ENCODE assay signal across 8 cellular contexts in the genomic region with DNA sequence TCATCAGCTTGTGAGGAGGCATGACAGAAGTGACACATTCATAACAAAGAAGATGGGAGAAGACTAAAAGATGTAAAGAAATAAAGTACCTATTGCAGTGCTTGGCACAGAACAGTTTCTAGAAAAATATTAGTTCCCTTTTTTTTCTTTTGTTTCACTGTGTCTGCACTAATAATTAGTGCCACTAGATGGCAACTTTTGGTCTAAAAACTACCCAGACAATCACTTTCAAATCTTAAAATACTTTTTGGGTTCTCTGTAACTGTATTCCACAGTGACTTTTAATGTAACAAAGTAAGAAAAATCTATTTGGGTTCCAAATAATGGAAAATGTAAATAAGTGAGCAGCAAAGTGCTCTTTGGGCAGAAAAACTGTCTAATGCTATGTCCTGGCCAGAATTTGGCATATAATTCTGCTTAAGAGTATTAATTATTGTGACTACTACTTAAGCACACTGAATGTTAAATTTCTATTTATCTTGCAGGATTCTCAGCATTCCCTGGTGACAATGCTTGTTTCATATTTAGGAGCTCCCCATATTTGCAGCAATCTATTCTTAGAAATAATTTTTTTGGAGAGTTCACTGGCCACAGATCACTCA.
DNase-seq lines count a peak whose midpoint lies in the region; ATAC-seq, FAIRE-seq and TF ChIP-seq lines count a peak whose summit lies in the region.

No MANE protein-coding gene starts in this region.

- TF ChIP-seq CTCF in left ventricle myocardium inferior (IDR thresholded peaks at IDR 0.05; ENCODE audit: borderline replicate concordance) (peak; percentile 82), Peyer's patch (IDR thresholded peaks at IDR 0.05) (peak; percentile 60 to 94 (median 74)), endothelial cell of umbilical vein (IDR thresholded peaks at IDR 0.05; ENCODE audit: extremely low read depth in 1 of 2, insufficient read depth in 1 of 2, low read depth in 1 of 2, low read length in 2 of 2) (peak; percentile 42 to 53), neutrophil (IDR thresholded peaks at IDR 0.05) (peak; percentile 56)

- intact Hi-C loops in left ventricle myocardium inferior (cut with micrococcal nuclease) (no loop called here), left ventricle myocardium superior (cut with micrococcal nuclease) (no loop called here), endothelial cell of umbilical vein (cut with micrococcal nuclease) (loop anchor here (1.0 kb wide), 3 partner anchors 16 to 176 kb away; no protein-coding TSS in a partner anchor)

- CTCF ChIA-PET in endothelial cell of umbilical vein (lab: Charles Lee): interaction anchor here (0.6 to 4.9 kb wide), 19 partner anchors 9 to 178 kb away, joined by 3 to 43 read pairs (median 4); no protein-coding TSS in a partner anchor

- dilution Hi-C loops in endothelial cell of umbilical vein (cut with MboI; ENCODE audit: extremely low pct_ligation_motif_present, low sequenced_read_pairs): no loop called here

- H3K4me2 ChIP-seq in endothelial cell of umbilical vein (ENCODE audit: insufficient read depth, low read length): no peak overlapping the region

- H3K27ac ChIP-seq in left ventricle myocardium inferior (replicated peaks): no peak overlapping the region
- H3K27ac ChIP-seq in Peyer's patch: no peak overlapping the region
- H3K27ac ChIP-seq in endothelial cell of umbilical vein (ENCODE audit: insufficient read depth, low read depth, low read length): no peak overlapping the region
- no peak overlapping the region for H3K27ac ChIP-seq in neutrophil

- TF ChIP-seq POLR2A in Peyer's patch (IDR thresholded peaks at IDR 0.05) (no peak), endothelial cell of umbilical vein (IDR thresholded peaks at IDR 0.05; ENCODE audit: low read depth, low read length) (no peak)

- H3K27me3 ChIP-seq in left ventricle myocardium inferior (ENCODE audit: low read depth) (no peaks in the 10 kb centered on the region), Peyer's patch (no peaks in the 10 kb centered on the region), endothelial cell of umbilical vein (ENCODE audit: control insufficient read depth in 2 of 2, insufficient read depth in 2 of 2, low read length in 2 of 2) (peaks cover 0 to 1% of the 10 kb centered on the region in 2 experiments), neutrophil (peaks cover 6% of the 10 kb centered on the region)

- DNase-seq in left ventricle myocardium inferior (no peak), left ventricle myocardium superior (no peak), Peyer's patch (no peak), endothelial cell of umbilical vein (ENCODE audit: low read depth, low spot score) (peak; percentile 76), HuH-7 (ENCODE audit: low spot score) (no peak)
- DNase-seq in NK-92 treated with Interleukin-12 subunit alpha and Interleukin-12 subunit beta, amount 100 ng/mL, for 24 hours (lab: John Stamatoyannopoulos, UW): no peak

- H3K4me3 ChIP-seq in left ventricle myocardium inferior: no peak overlapping the region
- no peak overlapping the region for H3K4me3 ChIP-seq in Peyer's patch
- H3K4me3 ChIP-seq in endothelial cell of umbilical vein (replicated peaks in 1 of 3; ENCODE audit: insufficient read depth in 1 of 3, low read depth in 1 of 3, low read length in 3 of 3): no peak overlapping the region
- H3K4me3 ChIP-seq in neutrophil (ENCODE audit: low read depth in 1 of 2, low read length in 1 of 2): no peak overlapping the region

- H3K79me2 ChIP-seq in endothelial cell of umbilical vein (ENCODE audit: control insufficient read depth, insufficient read depth, low read length): no peaks in the 10 kb centered on the region

- H3K4me1 ChIP-seq in left ventricle myocardium inferior (peaks cover 4% of the 10 kb centered on the region), Peyer's patch (no peaks in the 10 kb centered on the region), endothelial cell of umbilical vein (ENCODE audit: control insufficient read depth, extremely low read depth, insufficient read depth, low read length) (peaks cover 7% of the 10 kb centered on the region), neutrophil (ENCODE audit: control insufficient read depth in 1 of 2, insufficient read depth in 1 of 2, low read depth in 1 of 2, low read length in 1 of 2) (no peaks in the 10 kb centered on the region)

- no peaks in the 10 kb centered on the region for H3K9me3 ChIP-seq in left ventricle myocardium inferior (replicated peaks)
- no peaks in the 10 kb centered on the region for H3K9me3 ChIP-seq in Peyer's patch
- H3K9me3 ChIP-seq in endothelial cell of umbilical vein (replicated peaks; ENCODE audit: control insufficient read depth, insufficient read depth, low read length): no peaks in the 10 kb centered on the region
- no peaks in the 10 kb centered on the region for H3K9me3 ChIP-seq in neutrophil

- H2AFZ ChIP-seq in endothelial cell of umbilical vein (ENCODE audit: low read depth, low read length): no peak overlapping the region

- no peaks in the 10 kb centered on the region for H4K20me1 ChIP-seq in endothelial cell of umbilical vein (replicated peaks; ENCODE audit: control insufficient read depth, extremely low read depth, insufficient read depth, low read length)

- no TSS peak for BruUV-seq in endothelial cell of umbilical vein (replicated peaks; lab: Mats Ljungman, UMichigan)

- peak; percentile 74 for FAIRE-seq in endothelial cell of umbilical vein (lab: Jason Lieb, UNC)

- H3K9me1 ChIP-seq in endothelial cell of umbilical vein (replicated peaks; ENCODE audit: control insufficient read depth, extremely low read depth, insufficient read depth, low read length): no peaks in the 10 kb centered on the region

- H3K36me3 ChIP-seq in left ventricle myocardium inferior (no peaks in the 10 kb centered on the region), Peyer's patch (no peaks in the 10 kb centered on the region), endothelial cell of umbilical vein (ENCODE audit: control insufficient read depth in 2 of 2, extremely low read depth in 1 of 2, insufficient read depth in 2 of 2, low read length in 2 of 2) (no peaks in the 10 kb centered on the region), neutrophil (no peaks in the 10 kb centered on the region)

- H3K9ac ChIP-seq in endothelial cell of umbilical vein (replicated peaks; ENCODE audit: extremely low read depth, insufficient read depth, low read length): no peak overlapping the region

- POLR2A ChIA-PET in endothelial cell of umbilical vein (lab: Charles Lee): no interaction called here

- ATAC-seq in left ventricle myocardium superior: no peak
- peak; percentile 69 for ATAC-seq in HG02885 (IDR thresholded peaks at IDR 0.05; ENCODE audit: poor library complexity, unreplicated experiment)

TF ChIP-seq in endothelial cell of umbilical vein, 7 proteins besides CTCF, POLR2A, EP300 and RAD21:
- no peak for TF ChIP-seq GATA2 (IDR thresholded peaks at IDR 0.05; ENCODE audit: insufficient read depth, insufficient read length, low read depth, low read length)
- TF ChIP-seq, protein P1, sequence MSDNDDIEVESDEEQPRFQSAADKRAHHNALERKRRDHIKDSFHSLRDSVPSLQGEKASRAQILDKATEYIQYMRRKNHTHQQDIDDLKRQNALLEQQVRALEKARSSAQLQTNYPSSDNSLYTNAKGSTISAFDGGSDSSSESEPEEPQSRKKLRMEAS (IDR thresholded peaks at IDR 0.05; ENCODE audit: insufficient read depth, insufficient read length): no peak
- no peak for TF ChIP-seq MYC (IDR thresholded peaks at IDR 0.05; ENCODE audit: low read depth, low read length)
- TF ChIP-seq JUN (IDR thresholded peaks at IDR 0.05; ENCODE audit: borderline replicate concordance, insufficient read depth, insufficient read length, low read depth): no peak
- no peak for TF ChIP-seq EZH2 (IDR thresholded peaks at IDR 0.05; ENCODE audit: borderline replicate concordance, low read depth, low read length, severe bottlenecking)
- TF ChIP-seq FOS (IDR thresholded peaks at IDR 0.05; ENCODE audit: borderline replicate concordance, insufficient read depth, low read length): no peak
- TF ChIP-seq POLR2AphosphoS5 (IDR thresholded peaks at IDR 0.05; ENCODE audit: insufficient read depth, low read depth, low read length): no peak
